Comparison of ENCODE assay signal across 20 cellular contexts in genomic region chr18:12518326-12518725, GRCh38.
DNase-seq lines count a peak whose midpoint lies in the region; ATAC-seq and TF ChIP-seq lines count a peak whose summit lies in the region.
"Had no signal": no experiment of that assay in that cellular context is flagged by ENCODE, and none has a peak within 500 bp of the region (broad histone marks: within the 10 kb centered on the region; RNA-seq: fewer than 3 reads in every experiment).

No MANE protein-coding gene starts in this region.

- peak; percentile 15 for DNase-seq in HS-27A (ENCODE audit: low read depth)
- DNase-seq in amniotic epithelial cell (ENCODE audit: low read depth), result peak; percentile 63
- DNase-seq in fibroblast of the conjunctiva (ENCODE audit: low read depth), result peak; percentile 22
- no peak for DNase-seq in GM20000 (ENCODE audit: low spot score)
- no peak for DNase-seq in NAMALWA (ENCODE audit: low spot score)
- DNase-seq: activated CD8-positive, alpha-beta T cell treated with anti-CD3 and anti-CD28 coated beads for 36 hours; activated naive CD4-positive, alpha-beta T cell treated with Interleukin-2 at 50 U/mL for 16 hours; central memory CD4-positive, alpha-beta T cell; hippocampal formation; mammary epithelial cell; NCI-H1694 treated with DMSO at 0.1 percent for 48 hours; NCI-H82; Right ventricle myocardium superior; small intestine; stimulated activated CD4-positive, alpha-beta T cell treated with anti-CD3 and anti-CD28 coated beads, Interleukin-4, amount 100 ng/mL, for 1 hour; stimulated activated naive CD4-positive, alpha-beta T cell treated with Interleukin-2 at 50 U/mL for 16 hours; T1000 had no signal

- no peak for TF ChIP-seq CTCF in GM20000 (IDR thresholded peaks at IDR 0.05; ENCODE audit: extremely low read depth, missing control alignments)

- no peak for ATAC-seq in HG03457 (IDR thresholded peaks at IDR 0.05; ENCODE audit: unreplicated experiment)
- ATAC-seq in GM21360 (IDR thresholded peaks at IDR 0.05; ENCODE audit: unreplicated experiment), result no peak
- ATAC-seq: activated CD4-positive, CD25-positive, alpha-beta regulatory T cell treated with anti-CD3 and anti-CD28 coated beads, Interleukin-2, amount 50 U/mL, for 24 hours; activated CD8-positive, alpha-beta T cell treated with anti-CD3 and anti-CD28 coated beads for 36 hours had no signal

Comparison
In these comparisons a context has a peak if more than half of its experiments do, and no peak if none do; other contexts are left out.
1. DNase-seq: peak in HS-27A (single experiment), amniotic epithelial cell (single experiment) and fibroblast of the conjunctiva (single experiment); none in GM20000 (single experiment) and NAMALWA (single experiment).